In genomic region chr17:50200447-50201225, GRCh38 we compare ENCODE assay signal across 8 cellular contexts. TPM values are rescaled to one million over a fixed set of nuclear protein-coding genes. Genes with fewer than 3 reads are reported as not detected.
A peak's percentile ranks its signal among the peaks of the same experiment; 100 is the strongest.
DNase-seq lines count a peak whose midpoint lies in the region; ATAC-seq and TF ChIP-seq lines count a peak whose summit lies in the region.

No MANE protein-coding gene starts in this region.

- H3K9me3 ChIP-seq in SJSA1 (replicated peaks) (no peaks in the 10 kb centered on the region), gastroesophageal sphincter (no peaks in the 10 kb centered on the region), neutrophil (no peaks in the 10 kb centered on the region)

- H3K4me3 ChIP-seq in SJSA1 (peak overlapping the region; percentile 66), gastroesophageal sphincter (peak overlapping the region; percentile 38 to 60), neutrophil (ENCODE audit: low read depth in 1 of 2, low read length in 1 of 2) (peak overlapping the region; percentile 56 to 71)

- peak overlapping the region; percentile 62 for H3K27ac ChIP-seq in C4-2B
- peak overlapping the region; percentile 85 for H3K27ac ChIP-seq in SJSA1
- H3K27ac ChIP-seq in gastroesophageal sphincter = peak overlapping the region; percentile 29 to 94 (median 90)
- H3K27ac ChIP-seq in neutrophil = no peak overlapping the region
- no peak overlapping the region for H3K27ac ChIP-seq in substantia nigra (ENCODE audit: low read depth, low read length, poor library complexity, severe bottlenecking)

- no peak for TF ChIP-seq EP300 in gastroesophageal sphincter (IDR thresholded peaks at IDR 0.05)

- WGBS in gastroesophageal sphincter (ENCODE audit: low coverage in 1 of 2), 2 donors = 0% methylated on average over 21 to 22 of the region's 52 CpGs

- H3K36me3 ChIP-seq in SJSA1 (peaks cover 54% of the 10 kb centered on the region), gastroesophageal sphincter (peaks cover 0 to 30% of the 10 kb centered on the region in 2 donors), neutrophil (no peaks in the 10 kb centered on the region)

- H3K27me3 ChIP-seq in SJSA1 (replicated peaks) = no peaks in the 10 kb centered on the region
- H3K27me3 ChIP-seq in gastroesophageal sphincter = peaks cover 11% of the 10 kb centered on the region
- peaks cover 71% of the 10 kb centered on the region for H3K27me3 ChIP-seq in neutrophil

- H3K4me1 ChIP-seq in SJSA1 (replicated peaks) (peaks cover 69% of the 10 kb centered on the region), gastroesophageal sphincter (peaks cover 2 to 88% (median 30%) of the 10 kb centered on the region in 3 donors), neutrophil (ENCODE audit: control insufficient read depth in 1 of 2, insufficient read depth in 1 of 2, low read depth in 1 of 2, low read length in 1 of 2) (peaks cover 17 to 22% of the 10 kb centered on the region in 2 experiments)

- ATAC-seq in GM19455 (IDR thresholded peaks at IDR 0.05; ENCODE audit: unreplicated experiment) (peak; percentile 69), gastroesophageal sphincter (peak; percentile 77)

- TF ChIP-seq CTCF in C4-2B (conservative IDR thresholded peaks at IDR 0.05) (peak; percentile 100), gastroesophageal sphincter (IDR thresholded peaks at IDR 0.05) (peak; percentile 100), neutrophil (IDR thresholded peaks at IDR 0.05) (peak; percentile 99)

- TF ChIP-seq POLR2A in gastroesophageal sphincter (IDR thresholded peaks at IDR 0.05) = no peak

- DNase-seq in LHCN-M2 (ENCODE audit: low read depth) = peak; percentile 93
- DNase-seq in SJSA1 (ENCODE audit: low read depth in 1 of 2, low spot score in 2 of 2) = peak; percentile 98 to 100
- peak; percentile 58 to 76 (median 60) for DNase-seq in activated naive CD4-positive, alpha-beta T cell (lab: John Stamatoyannopoulos, UW)
- peak in 44 of 49 donors; percentile 10 to 78 (median 56) for DNase-seq in substantia nigra (lab: John Stamatoyannopoulos, UW)

RNA-seq across cellular contexts. Expression of gene COL1A1, which starts 0.8 kb away (rescaled TPM):
- total RNA-seq in LHCN-M2 (2014; rRNA removed) (339 and 356 TPM in 2 replicates), gastroesophageal sphincter (10 to 100 TPM; 14.6 to 92.9 (median 69.7) TPM)
- polyA plus RNA-seq in LHCN-M2 (2012) = 1,579 TPM
- total RNA-seq in SJSA1 (2014; rRNA removed; shearing (Covaris generic)) = 957 and 2,133 TPM in 2 replicates

RNA-seq across cellular contexts. Expression of gene SGCA, which starts 34.8 kb away (rescaled TPM):
- total RNA-seq in LHCN-M2 (2014; rRNA removed) (200 and 207 TPM in 2 replicates), gastroesophageal sphincter (100 to 1,000 TPM in 2 of 4 donors, 10 to 100 TPM in 2; 58.1 to 145 (median 93.4) TPM)
- polyA plus RNA-seq in LHCN-M2 (2012) = 205 TPM
- total RNA-seq in SJSA1 (2014; rRNA removed; shearing (Covaris generic)) = 2.4 TPM in 1 of 2 replicates, not detected in the other

RNA-seq across cellular contexts. Expression of gene PPP1R9B, which starts 50.2 kb away (rescaled TPM):
- 40.6 and 42.7 TPM in 2 replicates for total RNA-seq in LHCN-M2 (2014; rRNA removed)
- 35.2 TPM for polyA plus RNA-seq in LHCN-M2 (2012)
- total RNA-seq in SJSA1 (2014; rRNA removed; shearing (Covaris generic)) = 69.4 and 70.1 TPM in 2 replicates
- 10 to 100 TPM; 23.3 to 38.1 (median 30.8) TPM for total RNA-seq in gastroesophageal sphincter

Comparison
In these comparisons a context has a peak if more than half of its experiments do, and no peak if none do; other contexts are left out.
1. H3K27ac ChIP-seq: peak in C4-2B (single experiment), SJSA1 (single experiment) and gastroesophageal sphincter (4 of 4); none in neutrophil (single experiment) and substantia nigra (single experiment).
2. RNA of gene SGCA, which starts 34.8 kb away (total RNA-seq): 200 to 207 TPM in LHCN-M2 and 58.1 to 145 TPM in gastroesophageal sphincter; 2.4 TPM in SJSA1; every median in the first group is over 10 times any median in the second.
3. Peak in every context shown above with its lines, with median percentiles within 50 percentile points of each other: CTCF ChIP-seq, DNase-seq and H3K4me3 ChIP-seq.